ENCODE assay signal across 8 cellular contexts in the genomic region with DNA sequence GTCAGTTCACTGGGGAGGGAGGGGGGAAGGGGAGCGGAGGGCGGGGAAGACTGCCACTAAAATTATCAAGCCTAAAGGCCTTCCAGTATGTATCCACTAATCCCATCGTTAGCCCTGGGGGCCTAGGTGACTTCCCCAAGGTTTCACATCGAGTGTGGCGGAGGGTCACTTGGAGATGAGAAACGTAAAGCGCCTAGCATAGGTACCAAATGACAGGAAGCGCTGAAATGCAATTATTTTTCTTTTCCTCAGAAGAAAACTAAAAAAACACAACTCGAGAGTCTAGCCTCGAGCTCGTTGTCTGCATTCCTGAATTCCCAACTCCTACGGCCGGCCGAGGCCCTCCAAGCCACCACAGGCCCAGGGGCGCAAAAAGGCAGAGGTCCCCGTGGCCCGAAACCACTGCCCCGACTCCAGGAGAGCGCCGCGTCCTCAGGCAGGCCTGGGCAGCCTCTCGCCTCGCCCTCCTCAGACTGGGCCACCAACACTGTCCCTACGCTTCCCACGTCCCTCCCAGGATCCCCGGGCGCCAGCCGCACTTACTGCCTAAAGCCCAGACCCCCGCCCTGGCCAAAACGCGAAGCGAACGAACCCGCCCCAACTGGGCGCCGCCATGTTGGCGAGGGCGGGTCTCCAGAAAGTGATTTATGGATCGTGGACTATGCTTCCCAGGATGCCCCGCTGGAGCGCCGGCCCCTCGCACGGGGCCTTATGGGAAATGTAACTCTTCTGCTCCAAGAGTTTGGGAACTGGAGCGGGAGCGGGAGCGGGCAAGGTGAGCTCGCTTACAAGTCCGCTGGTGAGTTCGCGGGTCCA. TPM values are rescaled to one million over a fixed set of nuclear protein-coding genes. Genes with fewer than 3 reads are reported as not detected.
A peak's percentile ranks its signal among the peaks of the same experiment; 100 is the strongest.
DNase-seq lines count a peak whose midpoint lies in the region; ATAC-seq and TF ChIP-seq lines count a peak whose summit lies in the region.

A gene with protein sequence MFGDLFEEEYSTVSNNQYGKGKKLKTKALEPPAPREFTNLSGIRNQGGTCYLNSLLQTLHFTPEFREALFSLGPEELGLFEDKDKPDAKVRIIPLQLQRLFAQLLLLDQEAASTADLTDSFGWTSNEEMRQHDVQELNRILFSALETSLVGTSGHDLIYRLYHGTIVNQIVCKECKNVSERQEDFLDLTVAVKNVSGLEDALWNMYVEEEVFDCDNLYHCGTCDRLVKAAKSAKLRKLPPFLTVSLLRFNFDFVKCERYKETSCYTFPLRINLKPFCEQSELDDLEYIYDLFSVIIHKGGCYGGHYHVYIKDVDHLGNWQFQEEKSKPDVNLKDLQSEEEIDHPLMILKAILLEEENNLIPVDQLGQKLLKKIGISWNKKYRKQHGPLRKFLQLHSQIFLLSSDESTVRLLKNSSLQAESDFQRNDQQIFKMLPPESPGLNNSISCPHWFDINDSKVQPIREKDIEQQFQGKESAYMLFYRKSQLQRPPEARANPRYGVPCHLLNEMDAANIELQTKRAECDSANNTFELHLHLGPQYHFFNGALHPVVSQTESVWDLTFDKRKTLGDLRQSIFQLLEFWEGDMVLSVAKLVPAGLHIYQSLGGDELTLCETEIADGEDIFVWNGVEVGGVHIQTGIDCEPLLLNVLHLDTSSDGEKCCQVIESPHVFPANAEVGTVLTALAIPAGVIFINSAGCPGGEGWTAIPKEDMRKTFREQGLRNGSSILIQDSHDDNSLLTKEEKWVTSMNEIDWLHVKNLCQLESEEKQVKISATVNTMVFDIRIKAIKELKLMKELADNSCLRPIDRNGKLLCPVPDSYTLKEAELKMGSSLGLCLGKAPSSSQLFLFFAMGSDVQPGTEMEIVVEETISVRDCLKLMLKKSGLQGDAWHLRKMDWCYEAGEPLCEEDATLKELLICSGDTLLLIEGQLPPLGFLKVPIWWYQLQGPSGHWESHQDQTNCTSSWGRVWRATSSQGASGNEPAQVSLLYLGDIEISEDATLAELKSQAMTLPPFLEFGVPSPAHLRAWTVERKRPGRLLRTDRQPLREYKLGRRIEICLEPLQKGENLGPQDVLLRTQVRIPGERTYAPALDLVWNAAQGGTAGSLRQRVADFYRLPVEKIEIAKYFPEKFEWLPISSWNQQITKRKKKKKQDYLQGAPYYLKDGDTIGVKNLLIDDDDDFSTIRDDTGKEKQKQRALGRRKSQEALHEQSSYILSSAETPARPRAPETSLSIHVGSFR (minus strand): TSS at position 642 of the 816 bp plus-strand sequence. CDS start 1,228 bp downstream, outside the sequence.

- CTCF ChIA-PET in activated CD4-positive, alpha-beta memory T cell treated with anti-CD3 and anti-CD28 coated beads for 36 hours (lab: Charles Lee), result no interaction called here

- TF ChIP-seq RAD21 in liver (IDR thresholded peaks at IDR 0.05), result peak; percentile 49 to 63

- ATAC-seq in GM19023 (IDR thresholded peaks at IDR 0.05; ENCODE audit: unreplicated experiment) (peak; percentile 72), HG03378 (IDR thresholded peaks at IDR 0.05; ENCODE audit: unreplicated experiment) (peak; percentile 69)

- intact Hi-C loops in activated CD4-positive, alpha-beta memory T cell treated with anti-CD3 and anti-CD28 coated beads for 36 hours (cut with micrococcal nuclease), result loop anchor here (1.0 to 10.0 kb wide), 2 partner anchors 213 to 288 kb away; partner anchors contain the start of gene HJURP

- H3K27me3 ChIP-seq in liver (ENCODE audit: control insufficient read depth in 4 of 4, insufficient read depth in 4 of 4, low read length in 3 of 4), result no peaks in the 10 kb centered on the region

- H3K4me1 Mint-ChIP-seq in activated CD4-positive, alpha-beta memory T cell treated with anti-CD3 and anti-CD28 coated beads for 36 hours (ENCODE audit: low read depth), result peaks cover 13% of the 10 kb centered on the region

- peaks cover 2% of the 10 kb centered on the region for H3K36me3 Mint-ChIP-seq in activated CD4-positive, alpha-beta memory T cell treated with anti-CD3 and anti-CD28 coated beads for 36 hours

- peaks cover 0 to 9% (median 3%) of the 10 kb centered on the region in 4 donors for H3K4me1 ChIP-seq in liver (ENCODE audit: control insufficient read depth in 4 of 4, insufficient read depth in 4 of 4, low read length in 3 of 4)

- peak within 1 kb of the TSS; percentile 63 to 99 (median 72) for H3K4me3 ChIP-seq in liver (ENCODE audit: low read depth in 1 of 3, low read length in 3 of 3)

- H3K9me3 Mint-ChIP-seq in activated CD4-positive, alpha-beta memory T cell treated with anti-CD3 and anti-CD28 coated beads for 36 hours, result no peaks in the 10 kb centered on the region

- H3K9me3 ChIP-seq in liver (ENCODE audit: control insufficient read depth in 4 of 4, low read length in 3 of 4), result no peaks in the 10 kb centered on the region

- under 1% methylated on average over 51 of the region's 51 CpGs for WGBS in liver

- in situ Hi-C loops in ACHN (cut with HindIII; ENCODE audit: low pct_ligation_motif_present, low pct_unique_long_range_greater_than_20kb, low sequenced_read_pairs), result no loop called here

- no peaks in the 10 kb centered on the region for H3K27me3 Mint-ChIP-seq in activated CD4-positive, alpha-beta memory T cell treated with anti-CD3 and anti-CD28 coated beads for 36 hours

- H3K36me3 ChIP-seq in liver (ENCODE audit: control insufficient read depth in 4 of 4, insufficient read depth in 3 of 4, low read depth in 1 of 4, low read length in 3 of 4), result peaks cover 0 to 4% (median 0%) of the 10 kb centered on the region in 4 donors

- H3K27ac ChIP-seq in liver (ENCODE audit: low read depth in 1 of 2, low read length in 2 of 2), result peak within 1 kb of the TSS; percentile 78 to 98

- POLR2A ChIA-PET in activated CD4-positive, alpha-beta memory T cell treated with anti-CD3 and anti-CD28 coated beads for 36 hours (lab: Charles Lee), result interaction anchor here (1.9 kb wide), 1 partner anchor 14 kb away, joined by 7 read pairs; no protein-coding TSS in a partner anchor

- peak within 1 kb of the TSS; percentile 98 for H3K4me3 Mint-ChIP-seq in activated CD4-positive, alpha-beta memory T cell treated with anti-CD3 and anti-CD28 coated beads for 36 hours

- no peak for TF ChIP-seq CTCF in liver (IDR thresholded peaks at IDR 0.05; ENCODE audit: low read depth, low read length, missing input control)

- DNase-seq in ACHN, result peak; percentile 96
- DNase-seq in NCI-H526 (lab: John Stamatoyannopoulos, UW), result peak; percentile 81 to 95
- DNase-seq in activated CD4-positive, alpha-beta memory T cell treated with anti-CD3 and anti-CD28 coated beads for 36 hours, result peak; percentile 72
- DNase-seq in ecto neural progenitor cell (ENCODE audit: low spot score), result peak; percentile 94
- peak; percentile 52 for DNase-seq in stimulated activated CD4-positive, alpha-beta T cell treated with anti-CD3 and anti-CD28 coated beads, Interleukin-2, amount 100 ng/mL, for 48 hours

- H3K9ac ChIP-seq in liver (ENCODE audit: low read depth in 1 of 2, low read length in 2 of 2), result peak within 1 kb of the TSS; percentile 67 to 94

- H3K27ac Mint-ChIP-seq in activated CD4-positive, alpha-beta memory T cell treated with anti-CD3 and anti-CD28 coated beads for 36 hours, result peak within 1 kb of the TSS; percentile 91

TF ChIP-seq in liver, 16 proteins besides CTCF, POLR2A, EP300 and RAD21 (continues in another document):
- peak; percentile 38 for TF ChIP-seq NR2F2 (IDR thresholded peaks at IDR 0.05)
- peak; percentile 59 for TF ChIP-seq HNF4G (IDR thresholded peaks at IDR 0.05)
- peak; percentile 44 for TF ChIP-seq ATF3 (IDR thresholded peaks at IDR 0.05)
- TF ChIP-seq FOXA1 (IDR thresholded peaks at IDR 0.05), result no peak
- peak; percentile 55 for TF ChIP-seq TAF1 (conservative IDR thresholded peaks at IDR 0.05)
- peak in 1 of 2 donors; percentile 62 for TF ChIP-seq GABPA (IDR thresholded peaks at IDR 0.05 in 1 of 2, conservative IDR thresholded peaks at IDR 0.05 in 1 of 2)
- peak; percentile 52 for TF ChIP-seq ZBTB33 (IDR thresholded peaks at IDR 0.05)
- TF ChIP-seq, protein P1, sequence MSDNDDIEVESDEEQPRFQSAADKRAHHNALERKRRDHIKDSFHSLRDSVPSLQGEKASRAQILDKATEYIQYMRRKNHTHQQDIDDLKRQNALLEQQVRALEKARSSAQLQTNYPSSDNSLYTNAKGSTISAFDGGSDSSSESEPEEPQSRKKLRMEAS (IDR thresholded peaks at IDR 0.05), result peak; percentile 54
- peak; percentile 83 for TF ChIP-seq SP1 (IDR thresholded peaks at IDR 0.05)
- peak; percentile 99 for TF ChIP-seq YY1 (IDR thresholded peaks at IDR 0.05)

RNA-seq across cellular contexts. Expression of the gene that starts here (rescaled TPM):
- 10 to 100 TPM; 19.3 to 21.5 TPM for total RNA-seq in activated CD4-positive, alpha-beta memory T cell treated with anti-CD3 and anti-CD28 coated beads for 36 hours
- 10 to 100 TPM; 12.0 to 29.0 TPM for total RNA-seq in liver
- 10 to 100 TPM; 13.7 to 20.4 TPM for polyA plus RNA-seq in liver

Comparison
In these comparisons a context has a peak if more than half of its experiments do, and no peak if none do; other contexts are left out.
1. Peak in every context shown above with its lines: DNase-seq, ATAC-seq, H3K4me3 ChIP-seq and H3K27ac ChIP-seq.